Comparison of ENCODE assay signal across 1 cellular context in genomic region chr5:79236364-79236969, GRCh38.
A peak's percentile ranks its signal among the peaks of the same experiment; 100 is the strongest.
TF ChIP-seq lines count a peak whose summit lies in the region.

No MANE protein-coding gene starts in this region.

TF ChIP-seq in HepG2, 621 proteins besides CTCF, POLR2A, EP300 and RAD21 (continued from another document and continues in another):
- TF ChIP-seq ZBTB33 (CRISPR knock-in tag; IDR thresholded peaks at IDR 0.05), result no peak
- TF ChIP-seq ZNF883 (CRISPR knock-in tag; IDR thresholded peaks at IDR 0.05; ENCODE audit: not compliant biosample characterization), result peak; percentile 60
- no peak for TF ChIP-seq ZBTB46 (CRISPR knock-in tag; IDR thresholded peaks at IDR 0.05; ENCODE audit: borderline replicate concordance)
- TF ChIP-seq ZNF33B (CRISPR knock-in tag; IDR thresholded peaks at IDR 0.05), result no peak
- TF ChIP-seq HOXA7 (CRISPR knock-in tag; IDR thresholded peaks at IDR 0.05), result no peak
- TF ChIP-seq ZNF225 (CRISPR knock-in tag; IDR thresholded peaks at IDR 0.05), result 0 out of 2 replicates have a peak, but pooled peaks have one; percentile 6
- peak; percentile 39; the same call in 1 of the 2 replicates for TF ChIP-seq ZNF773 (CRISPR knock-in tag; IDR thresholded peaks at IDR 0.05; ENCODE audit: borderline replicate concordance)
- TF ChIP-seq PHF20 (CRISPR knock-in tag; IDR thresholded peaks at IDR 0.05), result peak; percentile 28; the same call in 1 of the 2 replicates
- TF ChIP-seq MEIS1 (CRISPR knock-in tag; IDR thresholded peaks at IDR 0.05; ENCODE audit: borderline replicate concordance), result no peak
- TF ChIP-seq JUND (CRISPR knock-in tag; IDR thresholded peaks at IDR 0.05), result no peak
- peak; percentile 49; the same call in 1 of the 2 replicates for TF ChIP-seq HES4 (CRISPR knock-in tag; IDR thresholded peaks at IDR 0.05; ENCODE audit: borderline replicate concordance)
- TF ChIP-seq THAP11 (CRISPR knock-in tag; IDR thresholded peaks at IDR 0.05), result no peak
- TF ChIP-seq ZNF652 (CRISPR knock-in tag; IDR thresholded peaks at IDR 0.05; ENCODE audit: borderline replicate concordance, low read depth), result no peak
- TF ChIP-seq GATAD1 (CRISPR knock-in tag; IDR thresholded peaks at IDR 0.05), result 0 out of 2 replicates have a peak, but pooled peaks have one; percentile 9
- TF ChIP-seq KMT2B (CRISPR knock-in tag; IDR thresholded peaks at IDR 0.05), result 0 out of 2 replicates have a peak, but pooled peaks have one; percentile 41
- no peak for TF ChIP-seq ZNF782 (CRISPR knock-in tag; IDR thresholded peaks at IDR 0.05; ENCODE audit: borderline replicate concordance)
- TF ChIP-seq ZSCAN20 (CRISPR knock-in tag; IDR thresholded peaks at IDR 0.05; ENCODE audit: borderline replicate concordance), result peak; percentile 33; the same call in 1 of the 2 replicates
- TF ChIP-seq ZNF138 (CRISPR knock-in tag; IDR thresholded peaks at IDR 0.05; ENCODE audit: low read depth), result peak; percentile 2; the same call in 1 of the 2 replicates
- TF ChIP-seq ZC3H13 (CRISPR knock-in tag; IDR thresholded peaks at IDR 0.05), result no peak
- no peak for TF ChIP-seq ZNF746 (CRISPR knock-in tag; IDR thresholded peaks at IDR 0.05)
- TF ChIP-seq YY1 (IDR thresholded peaks at IDR 0.05; ENCODE audit: insufficient read depth, insufficient replicate concordance, low read depth, low read length), result peak; percentile 81
- TF ChIP-seq, protein P1, sequence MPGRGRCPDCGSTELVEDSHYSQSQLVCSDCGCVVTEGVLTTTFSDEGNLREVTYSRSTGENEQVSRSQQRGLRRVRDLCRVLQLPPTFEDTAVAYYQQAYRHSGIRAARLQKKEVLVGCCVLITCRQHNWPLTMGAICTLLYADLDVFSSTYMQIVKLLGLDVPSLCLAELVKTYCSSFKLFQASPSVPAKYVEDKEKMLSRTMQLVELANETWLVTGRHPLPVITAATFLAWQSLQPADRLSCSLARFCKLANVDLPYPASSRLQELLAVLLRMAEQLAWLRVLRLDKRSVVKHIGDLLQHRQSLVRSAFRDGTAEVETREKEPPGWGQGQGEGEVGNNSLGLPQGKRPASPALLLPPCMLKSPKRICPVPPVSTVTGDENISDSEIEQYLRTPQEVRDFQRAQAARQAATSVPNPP (CRISPR knock-in tag; IDR thresholded peaks at IDR 0.05), result no peak
- TF ChIP-seq ZNF563 (CRISPR knock-in tag; IDR thresholded peaks at IDR 0.05), result 0 out of 2 replicates have a peak, but pooled peaks have one; percentile 17
- 0 out of 2 replicates have a peak, but pooled peaks have one; percentile 32 for TF ChIP-seq ZSCAN12 (CRISPR knock-in tag; IDR thresholded peaks at IDR 0.05)
- TF ChIP-seq HOXD1 (CRISPR knock-in tag; IDR thresholded peaks at IDR 0.05), result peak; percentile 55; the same call in 1 of the 2 replicates
- TF ChIP-seq ZNF20 (CRISPR knock-in tag; IDR thresholded peaks at IDR 0.05), result no peak
- TF ChIP-seq SP2 (CRISPR knock-in tag; IDR thresholded peaks at IDR 0.05), result 0 out of 2 replicates have a peak, but pooled peaks have one; percentile 25
- TF ChIP-seq SIN3A (IDR thresholded peaks at IDR 0.05; ENCODE audit: borderline replicate concordance, low read depth, low read length), result 0 out of 2 replicates have a peak, but pooled peaks have one; percentile 16
- TF ChIP-seq ZSCAN31 (CRISPR knock-in tag; IDR thresholded peaks at IDR 0.05; ENCODE audit: low read depth), result peak; percentile 5; the same call in 1 of the 2 replicates
- TF ChIP-seq ZNF550 (CRISPR knock-in tag; IDR thresholded peaks at IDR 0.05; ENCODE audit: borderline replicate concordance), result no peak
- no peak for TF ChIP-seq ZNF124 (CRISPR knock-in tag; IDR thresholded peaks at IDR 0.05)
- TF ChIP-seq ZIK1 (CRISPR knock-in tag; IDR thresholded peaks at IDR 0.05; ENCODE audit: borderline replicate concordance, low read depth), result 0 out of 2 replicates have a peak, but pooled peaks have one; percentile 16
- TF ChIP-seq, protein P2, sequence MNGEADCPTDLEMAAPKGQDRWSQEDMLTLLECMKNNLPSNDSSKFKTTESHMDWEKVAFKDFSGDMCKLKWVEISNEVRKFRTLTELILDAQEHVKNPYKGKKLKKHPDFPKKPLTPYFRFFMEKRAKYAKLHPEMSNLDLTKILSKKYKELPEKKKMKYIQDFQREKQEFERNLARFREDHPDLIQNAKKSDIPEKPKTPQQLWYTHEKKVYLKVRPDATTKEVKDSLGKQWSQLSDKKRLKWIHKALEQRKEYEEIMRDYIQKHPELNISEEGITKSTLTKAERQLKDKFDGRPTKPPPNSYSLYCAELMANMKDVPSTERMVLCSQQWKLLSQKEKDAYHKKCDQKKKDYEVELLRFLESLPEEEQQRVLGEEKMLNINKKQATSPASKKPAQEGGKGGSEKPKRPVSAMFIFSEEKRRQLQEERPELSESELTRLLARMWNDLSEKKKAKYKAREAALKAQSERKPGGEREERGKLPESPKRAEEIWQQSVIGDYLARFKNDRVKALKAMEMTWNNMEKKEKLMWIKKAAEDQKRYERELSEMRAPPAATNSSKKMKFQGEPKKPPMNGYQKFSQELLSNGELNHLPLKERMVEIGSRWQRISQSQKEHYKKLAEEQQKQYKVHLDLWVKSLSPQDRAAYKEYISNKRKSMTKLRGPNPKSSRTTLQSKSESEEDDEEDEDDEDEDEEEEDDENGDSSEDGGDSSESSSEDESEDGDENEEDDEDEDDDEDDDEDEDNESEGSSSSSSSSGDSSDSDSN (CRISPR knock-in tag; IDR thresholded peaks at IDR 0.05), result peak; percentile 43; the same call in 1 of the 2 replicates
- no peak for TF ChIP-seq SP4 (CRISPR knock-in tag; IDR thresholded peaks at IDR 0.05)
- TF ChIP-seq ZNF343 (CRISPR knock-in tag; IDR thresholded peaks at IDR 0.05), result 0 out of 2 replicates have a peak, but pooled peaks have one; percentile 2
- TF ChIP-seq, protein P3, sequence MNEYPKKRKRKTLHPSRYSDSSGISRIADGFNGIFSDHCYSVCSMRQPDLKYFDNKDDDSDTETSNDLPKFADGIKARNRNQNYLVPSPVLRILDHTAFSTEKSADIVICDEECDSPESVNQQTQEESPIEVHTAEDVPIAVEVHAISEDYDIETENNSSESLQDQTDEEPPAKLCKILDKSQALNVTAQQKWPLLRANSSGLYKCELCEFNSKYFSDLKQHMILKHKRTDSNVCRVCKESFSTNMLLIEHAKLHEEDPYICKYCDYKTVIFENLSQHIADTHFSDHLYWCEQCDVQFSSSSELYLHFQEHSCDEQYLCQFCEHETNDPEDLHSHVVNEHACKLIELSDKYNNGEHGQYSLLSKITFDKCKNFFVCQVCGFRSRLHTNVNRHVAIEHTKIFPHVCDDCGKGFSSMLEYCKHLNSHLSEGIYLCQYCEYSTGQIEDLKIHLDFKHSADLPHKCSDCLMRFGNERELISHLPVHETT (CRISPR knock-in tag; conservative IDR thresholded peaks at IDR 0.05), result 0 out of 2 replicates have a peak, but pooled peaks have one; percentile 49
- TF ChIP-seq MXI1 (IDR thresholded peaks at IDR 0.05; ENCODE audit: borderline replicate concordance, low read depth, low read length), result no peak
- TF ChIP-seq CBFB (CRISPR knock-in tag; IDR thresholded peaks at IDR 0.05), result peak; percentile 60; the same call in 1 of the 2 replicates
- TF ChIP-seq MEIS2 (CRISPR knock-in tag; IDR thresholded peaks at IDR 0.05), result no peak
- TF ChIP-seq SAP130 (CRISPR knock-in tag; IDR thresholded peaks at IDR 0.05; ENCODE audit: low read depth), result peak; percentile 4; the same call in 1 of the 2 replicates
- 0 out of 2 replicates have a peak, but pooled peaks have one; percentile 7 for TF ChIP-seq ZFX (CRISPR knock-in tag; IDR thresholded peaks at IDR 0.05; ENCODE audit: low read depth)
- no peak; the same call in 1 of the 2 replicates for TF ChIP-seq HDAC1 (CRISPR knock-in tag; IDR thresholded peaks at IDR 0.05)
- no peak; the same call in 1 of the 2 replicates for TF ChIP-seq ZFP82 (CRISPR knock-in tag; IDR thresholded peaks at IDR 0.05; ENCODE audit: borderline replicate concordance)
- TF ChIP-seq BCL3 (CRISPR knock-in tag; IDR thresholded peaks at IDR 0.05), result 0 out of 2 replicates have a peak, but pooled peaks have one; percentile 0
- TF ChIP-seq, protein P4, sequence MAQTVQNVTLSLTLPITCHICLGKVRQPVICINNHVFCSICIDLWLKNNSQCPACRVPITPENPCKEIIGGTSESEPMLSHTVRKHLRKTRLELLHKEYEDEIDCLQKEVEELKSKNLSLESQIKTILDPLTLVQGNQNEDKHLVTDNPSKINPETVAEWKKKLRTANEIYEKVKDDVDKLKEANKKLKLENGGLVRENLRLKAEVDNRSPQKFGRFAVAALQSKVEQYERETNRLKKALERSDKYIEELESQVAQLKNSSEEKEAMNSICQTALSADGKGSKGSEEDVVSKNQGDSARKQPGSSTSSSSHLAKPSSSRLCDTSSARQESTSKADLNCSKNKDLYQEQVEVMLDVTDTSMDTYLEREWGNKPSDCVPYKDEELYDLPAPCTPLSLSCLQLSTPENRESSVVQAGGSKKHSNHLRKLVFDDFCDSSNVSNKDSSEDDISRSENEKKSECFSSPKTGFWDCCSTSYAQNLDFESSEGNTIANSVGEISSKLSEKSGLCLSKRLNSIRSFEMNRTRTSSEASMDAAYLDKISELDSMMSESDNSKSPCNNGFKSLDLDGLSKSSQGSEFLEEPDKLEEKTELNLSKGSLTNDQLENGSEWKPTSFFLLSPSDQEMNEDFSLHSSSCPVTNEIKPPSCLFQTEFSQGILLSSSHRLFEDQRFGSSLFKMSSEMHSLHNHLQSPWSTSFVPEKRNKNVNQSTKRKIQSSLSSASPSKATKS (CRISPR knock-in tag; IDR thresholded peaks at IDR 0.05), result no peak
- TF ChIP-seq REL (CRISPR knock-in tag; conservative IDR thresholded peaks at IDR 0.05), result 0 out of 2 replicates have a peak, but pooled peaks have one; percentile 45
- peak; percentile 84 for TF ChIP-seq ZNF777 (CRISPR knock-in tag; IDR thresholded peaks at IDR 0.05)
- peak; percentile 64 for TF ChIP-seq RBFOX2 (IDR thresholded peaks at IDR 0.05; ENCODE audit: low read depth, low read length)
- TF ChIP-seq HNRNPLL (IDR thresholded peaks at IDR 0.05; ENCODE audit: low read depth, low read length, poor library complexity, severe bottlenecking), result peak; percentile 2
- TF ChIP-seq, protein P5, sequence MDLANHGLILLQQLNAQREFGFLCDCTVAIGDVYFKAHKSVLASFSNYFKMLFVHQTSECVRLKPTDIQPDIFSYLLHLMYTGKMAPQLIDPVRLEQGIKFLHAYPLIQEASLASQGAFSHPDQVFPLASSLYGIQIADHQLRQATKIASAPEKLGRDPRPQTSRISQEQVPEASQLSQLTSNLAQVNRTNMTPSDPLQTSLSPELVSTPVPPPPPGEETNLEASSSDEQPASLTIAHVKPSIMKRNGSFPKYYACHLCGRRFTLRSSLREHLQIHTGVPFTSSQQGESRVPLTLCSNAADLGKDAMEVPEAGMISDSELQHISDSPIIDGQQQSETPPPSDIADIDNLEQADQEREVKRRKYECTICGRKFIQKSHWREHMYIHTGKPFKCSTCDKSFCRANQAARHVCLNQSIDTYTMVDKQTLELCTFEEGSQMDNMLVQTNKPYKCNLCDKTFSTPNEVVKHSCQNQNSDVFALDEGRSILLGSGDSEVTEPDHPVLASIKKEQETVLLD (CRISPR knock-in tag; IDR thresholded peaks at IDR 0.05; ENCODE audit: low read depth), result 0 out of 2 replicates have a peak, but pooled peaks have one; percentile 23
- peak; percentile 1 for TF ChIP-seq SKI (IDR thresholded peaks at IDR 0.05; ENCODE audit: partially characterized antibody)
- TF ChIP-seq ZNF761 (CRISPR knock-in tag; conservative IDR thresholded peaks at IDR 0.05), result 0 out of 2 replicates have a peak, but pooled peaks have one; percentile 8
- 0 out of 2 replicates have a peak, but pooled peaks have one; percentile 20 for TF ChIP-seq CCDC6 (CRISPR knock-in tag; IDR thresholded peaks at IDR 0.05)
- 0 out of 2 replicates have a peak, but pooled peaks have one; percentile 64 for TF ChIP-seq ZNF607 (CRISPR knock-in tag; IDR thresholded peaks at IDR 0.05; ENCODE audit: borderline replicate concordance)
- TF ChIP-seq NFKB2 (CRISPR knock-in tag; IDR thresholded peaks at IDR 0.05; ENCODE audit: borderline replicate concordance), result 0 out of 2 replicates have a peak, but pooled peaks have one; percentile 18
- TF ChIP-seq MAZ (IDR thresholded peaks at IDR 0.05; ENCODE audit: borderline replicate concordance, low read depth, low read length), result 0 out of 2 replicates have a peak, but pooled peaks have one; percentile 8
- no peak; the same call in 1 of the 2 replicates for TF ChIP-seq MAZ (CRISPR knock-in tag; IDR thresholded peaks at IDR 0.05; ENCODE audit: low read depth)
- TF ChIP-seq ZNF709 (CRISPR knock-in tag; IDR thresholded peaks at IDR 0.05), result no peak; the same call in 1 of the 2 replicates
- no peak for TF ChIP-seq SSRP1 (CRISPR knock-in tag; IDR thresholded peaks at IDR 0.05)
- 0 out of 2 replicates have a peak, but pooled peaks have one; percentile 9 for TF ChIP-seq ZNF331 (CRISPR knock-in tag; IDR thresholded peaks at IDR 0.05)
